Comparison of ENCODE assay signal across 2 cellular contexts in genomic region chr4:23368081-23368697, GRCh38.
TF ChIP-seq lines count a peak whose summit lies in the region.

No MANE protein-coding gene starts in this region.

TF ChIP-seq in SK-N-SH, 30 proteins besides CTCF, POLR2A, EP300 and RAD21 (continued from another document):
- TF ChIP-seq MXI1 (IDR thresholded peaks at IDR 0.05; ENCODE audit: low read depth, low read length) (no peak), RFX5 (IDR thresholded peaks at IDR 0.05; ENCODE audit: low read length) (no peak), CHD2 (IDR thresholded peaks at IDR 0.05; ENCODE audit: low read length, partially characterized antibody) (no peak), EZH2phosphoT487 (IDR thresholded peaks at IDR 0.05; ENCODE audit: borderline replicate concordance, low read depth) (no peak), NRF1 (IDR thresholded peaks at IDR 0.05; ENCODE audit: low read depth, low read length) (no peak), JUND (IDR thresholded peaks at IDR 0.05) (no peak), FOXJ3 (CRISPR knock-in tag; IDR thresholded peaks at IDR 0.05) (no peak), USF1 (IDR thresholded peaks at IDR 0.05; ENCODE audit: borderline replicate concordance, low read depth) (no peak), TCF12 (IDR thresholded peaks at IDR 0.05) (no peak), GATA2 (CRISPR knock-in tag; IDR thresholded peaks at IDR 0.05) (no peak), TAF1 (IDR thresholded peaks at IDR 0.05; ENCODE audit: borderline replicate concordance, low read depth, low read length) (no peak)
- TF ChIP-seq, protein P1, sequence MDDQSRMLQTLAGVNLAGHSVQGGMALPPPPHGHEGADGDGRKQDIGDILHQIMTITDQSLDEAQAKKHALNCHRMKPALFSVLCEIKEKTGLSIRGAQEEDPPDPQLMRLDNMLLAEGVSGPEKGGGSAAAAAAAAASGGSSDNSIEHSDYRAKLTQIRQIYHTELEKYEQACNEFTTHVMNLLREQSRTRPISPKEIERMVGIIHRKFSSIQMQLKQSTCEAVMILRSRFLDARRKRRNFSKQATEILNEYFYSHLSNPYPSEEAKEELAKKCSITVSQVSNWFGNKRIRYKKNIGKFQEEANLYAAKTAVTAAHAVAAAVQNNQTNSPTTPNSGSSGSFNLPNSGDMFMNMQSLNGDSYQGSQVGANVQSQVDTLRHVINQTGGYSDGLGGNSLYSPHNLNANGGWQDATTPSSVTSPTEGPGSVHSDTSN (IDR thresholded peaks at IDR 0.05): no peak
- TF ChIP-seq, protein P2, sequence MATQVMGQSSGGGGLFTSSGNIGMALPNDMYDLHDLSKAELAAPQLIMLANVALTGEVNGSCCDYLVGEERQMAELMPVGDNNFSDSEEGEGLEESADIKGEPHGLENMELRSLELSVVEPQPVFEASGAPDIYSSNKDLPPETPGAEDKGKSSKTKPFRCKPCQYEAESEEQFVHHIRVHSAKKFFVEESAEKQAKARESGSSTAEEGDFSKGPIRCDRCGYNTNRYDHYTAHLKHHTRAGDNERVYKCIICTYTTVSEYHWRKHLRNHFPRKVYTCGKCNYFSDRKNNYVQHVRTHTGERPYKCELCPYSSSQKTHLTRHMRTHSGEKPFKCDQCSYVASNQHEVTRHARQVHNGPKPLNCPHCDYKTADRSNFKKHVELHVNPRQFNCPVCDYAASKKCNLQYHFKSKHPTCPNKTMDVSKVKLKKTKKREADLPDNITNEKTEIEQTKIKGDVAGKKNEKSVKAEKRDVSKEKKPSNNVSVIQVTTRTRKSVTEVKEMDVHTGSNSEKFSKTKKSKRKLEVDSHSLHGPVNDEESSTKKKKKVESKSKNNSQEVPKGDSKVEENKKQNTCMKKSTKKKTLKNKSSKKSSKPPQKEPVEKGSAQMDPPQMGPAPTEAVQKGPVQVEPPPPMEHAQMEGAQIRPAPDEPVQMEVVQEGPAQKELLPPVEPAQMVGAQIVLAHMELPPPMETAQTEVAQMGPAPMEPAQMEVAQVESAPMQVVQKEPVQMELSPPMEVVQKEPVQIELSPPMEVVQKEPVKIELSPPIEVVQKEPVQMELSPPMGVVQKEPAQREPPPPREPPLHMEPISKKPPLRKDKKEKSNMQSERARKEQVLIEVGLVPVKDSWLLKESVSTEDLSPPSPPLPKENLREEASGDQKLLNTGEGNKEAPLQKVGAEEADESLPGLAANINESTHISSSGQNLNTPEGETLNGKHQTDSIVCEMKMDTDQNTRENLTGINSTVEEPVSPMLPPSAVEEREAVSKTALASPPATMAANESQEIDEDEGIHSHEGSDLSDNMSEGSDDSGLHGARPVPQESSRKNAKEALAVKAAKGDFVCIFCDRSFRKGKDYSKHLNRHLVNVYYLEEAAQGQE (IDR thresholded peaks at IDR 0.05; ENCODE audit: low read depth, low read length): no peak

TF ChIP-seq in SK-N-SH treated with all-trans-retinoic acid at 6 μM for 48 hours, 23 proteins besides CTCF, POLR2A, EP300 and RAD21 (continued from another document):
- TF ChIP-seq, protein P3, sequence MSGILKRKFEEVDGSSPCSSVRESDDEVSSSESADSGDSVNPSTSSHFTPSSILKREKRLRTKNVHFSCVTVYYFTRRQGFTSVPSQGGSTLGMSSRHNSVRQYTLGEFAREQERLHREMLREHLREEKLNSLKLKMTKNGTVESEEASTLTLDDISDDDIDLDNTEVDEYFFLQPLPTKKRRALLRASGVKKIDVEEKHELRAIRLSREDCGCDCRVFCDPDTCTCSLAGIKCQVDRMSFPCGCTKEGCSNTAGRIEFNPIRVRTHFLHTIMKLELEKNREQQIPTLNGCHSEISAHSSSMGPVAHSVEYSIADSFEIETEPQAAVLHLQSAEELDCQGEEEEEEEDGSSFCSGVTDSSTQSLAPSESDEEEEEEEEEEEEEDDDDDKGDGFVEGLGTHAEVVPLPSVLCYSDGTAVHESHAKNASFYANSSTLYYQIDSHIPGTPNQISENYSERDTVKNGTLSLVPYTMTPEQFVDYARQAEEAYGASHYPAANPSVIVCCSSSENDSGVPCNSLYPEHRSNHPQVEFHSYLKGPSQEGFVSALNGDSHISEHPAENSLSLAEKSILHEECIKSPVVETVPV (CRISPR knock-in tag; IDR thresholded peaks at IDR 0.05): no peak
- TF ChIP-seq, protein P4, sequence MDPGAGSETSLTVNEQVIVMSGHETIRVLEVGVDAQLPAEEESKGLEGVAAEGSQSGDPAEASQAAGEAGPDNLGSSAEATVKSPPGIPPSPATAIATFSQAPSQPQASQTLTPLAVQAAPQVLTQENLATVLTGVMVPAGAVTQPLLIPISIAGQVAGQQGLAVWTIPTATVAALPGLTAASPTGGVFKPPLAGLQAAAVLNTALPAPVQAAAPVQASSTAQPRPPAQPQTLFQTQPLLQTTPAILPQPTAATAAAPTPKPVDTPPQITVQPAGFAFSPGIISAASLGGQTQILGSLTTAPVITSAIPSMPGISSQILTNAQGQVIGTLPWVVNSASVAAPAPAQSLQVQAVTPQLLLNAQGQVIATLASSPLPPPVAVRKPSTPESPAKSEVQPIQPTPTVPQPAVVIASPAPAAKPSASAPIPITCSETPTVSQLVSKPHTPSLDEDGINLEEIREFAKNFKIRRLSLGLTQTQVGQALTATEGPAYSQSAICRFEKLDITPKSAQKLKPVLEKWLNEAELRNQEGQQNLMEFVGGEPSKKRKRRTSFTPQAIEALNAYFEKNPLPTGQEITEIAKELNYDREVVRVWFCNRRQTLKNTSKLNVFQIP (CRISPR knock-in tag; IDR thresholded peaks at IDR 0.05; ENCODE audit: borderline replicate concordance, low read depth): no peak
- TF ChIP-seq, protein P5, sequence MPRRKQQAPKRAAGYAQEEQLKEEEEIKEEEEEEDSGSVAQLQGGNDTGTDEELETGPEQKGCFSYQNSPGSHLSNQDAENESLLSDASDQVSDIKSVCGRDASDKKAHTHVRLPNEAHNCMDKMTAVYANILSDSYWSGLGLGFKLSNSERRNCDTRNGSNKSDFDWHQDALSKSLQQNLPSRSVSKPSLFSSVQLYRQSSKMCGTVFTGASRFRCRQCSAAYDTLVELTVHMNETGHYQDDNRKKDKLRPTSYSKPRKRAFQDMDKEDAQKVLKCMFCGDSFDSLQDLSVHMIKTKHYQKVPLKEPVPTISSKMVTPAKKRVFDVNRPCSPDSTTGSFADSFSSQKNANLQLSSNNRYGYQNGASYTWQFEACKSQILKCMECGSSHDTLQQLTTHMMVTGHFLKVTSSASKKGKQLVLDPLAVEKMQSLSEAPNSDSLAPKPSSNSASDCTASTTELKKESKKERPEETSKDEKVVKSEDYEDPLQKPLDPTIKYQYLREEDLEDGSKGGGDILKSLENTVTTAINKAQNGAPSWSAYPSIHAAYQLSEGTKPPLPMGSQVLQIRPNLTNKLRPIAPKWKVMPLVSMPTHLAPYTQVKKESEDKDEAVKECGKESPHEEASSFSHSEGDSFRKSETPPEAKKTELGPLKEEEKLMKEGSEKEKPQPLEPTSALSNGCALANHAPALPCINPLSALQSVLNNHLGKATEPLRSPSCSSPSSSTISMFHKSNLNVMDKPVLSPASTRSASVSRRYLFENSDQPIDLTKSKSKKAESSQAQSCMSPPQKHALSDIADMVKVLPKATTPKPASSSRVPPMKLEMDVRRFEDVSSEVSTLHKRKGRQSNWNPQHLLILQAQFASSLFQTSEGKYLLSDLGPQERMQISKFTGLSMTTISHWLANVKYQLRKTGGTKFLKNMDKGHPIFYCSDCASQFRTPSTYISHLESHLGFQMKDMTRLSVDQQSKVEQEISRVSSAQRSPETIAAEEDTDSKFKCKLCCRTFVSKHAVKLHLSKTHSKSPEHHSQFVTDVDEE (CRISPR knock-in tag; IDR thresholded peaks at IDR 0.05): no peak
- no peak for TF ChIP-seq OSR1 (CRISPR knock-in tag; IDR thresholded peaks at IDR 0.05)
- no peak for TF ChIP-seq ZC3H10 (CRISPR knock-in tag; IDR thresholded peaks at IDR 0.05)
